Comparison of ENCODE assay signal across 1 cellular context in genomic region chr1:2555634-2556276, GRCh38.
TF ChIP-seq lines count a peak whose summit lies in the region.

No MANE protein-coding gene starts in this region.

TF ChIP-seq in HepG2, 621 proteins besides CTCF, POLR2A, EP300 and RAD21 (continued from another document and continues in another):
- TF ChIP-seq GATAD1 (CRISPR knock-in tag; IDR thresholded peaks at IDR 0.05) (peak; percentile 67; the same call in 1 of the 2 replicates), ZMAT5 (CRISPR knock-in tag; IDR thresholded peaks at IDR 0.05; ENCODE audit: borderline replicate concordance, low read depth) (no peak), RBM39 (IDR thresholded peaks at IDR 0.05; ENCODE audit: low read depth, low read length, poor library complexity, severe bottlenecking) (no peak), ISL2 (CRISPR knock-in tag; IDR thresholded peaks at IDR 0.05) (no peak), ZNF552 (CRISPR knock-in tag; IDR thresholded peaks at IDR 0.05; ENCODE audit: borderline replicate concordance) (0 out of 2 replicates have a peak, but pooled peaks have one; percentile 21), ZFP37 (CRISPR knock-in tag; IDR thresholded peaks at IDR 0.05; ENCODE audit: borderline replicate concordance) (peak; percentile 39; the same call in 1 of the 2 replicates), ZNF646 (CRISPR knock-in tag; IDR thresholded peaks at IDR 0.05) (no peak), GTF3A (CRISPR knock-in tag; conservative IDR thresholded peaks at IDR 0.05) (no peak), ZNF83 (CRISPR knock-in tag; IDR thresholded peaks at IDR 0.05; ENCODE audit: borderline replicate concordance) (peak; percentile 56; the same call in 1 of the 2 replicates), KLF13 (CRISPR knock-in tag; IDR thresholded peaks at IDR 0.05) (no peak), SOX5 (CRISPR knock-in tag; IDR thresholded peaks at IDR 0.05; ENCODE audit: borderline replicate concordance) (peak; percentile 40), IKZF5 (CRISPR knock-in tag; IDR thresholded peaks at IDR 0.05) (no peak), ZSCAN9 (CRISPR knock-in tag; IDR thresholded peaks at IDR 0.05; ENCODE audit: borderline replicate concordance) (no peak), ZNF432 (CRISPR knock-in tag; IDR thresholded peaks at IDR 0.05; ENCODE audit: borderline replicate concordance) (no peak), HIC2 (CRISPR knock-in tag; IDR thresholded peaks at IDR 0.05; ENCODE audit: low read depth) (peak; percentile 64; the same call in 1 of the 2 replicates), PRDM4 (CRISPR knock-in tag; IDR thresholded peaks at IDR 0.05; ENCODE audit: borderline replicate concordance) (no peak), ATF2 (CRISPR knock-in tag; IDR thresholded peaks at IDR 0.05) (no peak), RFXAP (CRISPR knock-in tag; IDR thresholded peaks at IDR 0.05; ENCODE audit: borderline replicate concordance) (no peak), ZNF607 (CRISPR knock-in tag; IDR thresholded peaks at IDR 0.05; ENCODE audit: borderline replicate concordance) (peak; percentile 92), KLF16 (CRISPR knock-in tag; IDR thresholded peaks at IDR 0.05) (no peak), ZBTB7A (CRISPR knock-in tag; IDR thresholded peaks at IDR 0.05) (peak; percentile 81; the same call in 1 of the 2 replicates), GABPB1 (CRISPR knock-in tag; IDR thresholded peaks at IDR 0.05) (peak; percentile 87), MLLT10 (CRISPR knock-in tag; IDR thresholded peaks at IDR 0.05) (no peak), KDM3A (CRISPR knock-in tag; IDR thresholded peaks at IDR 0.05; ENCODE audit: low read depth) (no peak), ZNF564 (CRISPR knock-in tag; IDR thresholded peaks at IDR 0.05) (peak; percentile 67), TBX2 (CRISPR knock-in tag; IDR thresholded peaks at IDR 0.05; ENCODE audit: borderline replicate concordance) (peak; percentile 49), MIXL1 (CRISPR knock-in tag; IDR thresholded peaks at IDR 0.05) (no peak), ZFP1 (CRISPR knock-in tag; IDR thresholded peaks at IDR 0.05) (no peak), ZNF629 (CRISPR knock-in tag; conservative IDR thresholded peaks at IDR 0.05) (no peak), ZBTB20 (CRISPR knock-in tag; IDR thresholded peaks at IDR 0.05; ENCODE audit: borderline replicate concordance, low read depth) (peak; percentile 75; the same call in 1 of the 2 replicates), ZNF253 (CRISPR knock-in tag; IDR thresholded peaks at IDR 0.05; ENCODE audit: borderline replicate concordance) (0 out of 2 replicates have a peak, but pooled peaks have one; percentile 63), ZNF761 (CRISPR knock-in tag; conservative IDR thresholded peaks at IDR 0.05) (no peak), ZMYM4 (CRISPR knock-in tag; IDR thresholded peaks at IDR 0.05) (0 out of 2 replicates have a peak, but pooled peaks have one; percentile 19), ARNTL (CRISPR knock-in tag; IDR thresholded peaks at IDR 0.05) (peak; percentile 81), ZNF749 (CRISPR knock-in tag; IDR thresholded peaks at IDR 0.05; ENCODE audit: borderline replicate concordance) (peak; percentile 65; the same call in 1 of the 2 replicates), BRCA1 (CRISPR knock-in tag; IDR thresholded peaks at IDR 0.05) (peak; percentile 40; the same call in 1 of the 2 replicates), EHMT2 (IDR thresholded peaks at IDR 0.05; ENCODE audit: borderline replicate concordance, low read depth, low read length) (no peak), ZUFSP (CRISPR knock-in tag; IDR thresholded peaks at IDR 0.05; ENCODE audit: borderline replicate concordance) (no peak), ZBTB10 (CRISPR knock-in tag; IDR thresholded peaks at IDR 0.05; ENCODE audit: borderline replicate concordance) (peak; percentile 75; the same call in 1 of the 2 replicates), POLR2AphosphoS5 (IDR thresholded peaks at IDR 0.05; ENCODE audit: low read depth, low read length) (peak; percentile 21; the same call in 1 of the 2 replicates), CBX1 (IDR thresholded peaks at IDR 0.05; ENCODE audit: low read depth) (peak; percentile 78), THAP11 (CRISPR knock-in tag; IDR thresholded peaks at IDR 0.05) (peak; percentile 9; the same call in 1 of the 2 replicates), HCFC1 (IDR thresholded peaks at IDR 0.05; ENCODE audit: low read depth, low read length) (no peak), SPEN (CRISPR knock-in tag; IDR thresholded peaks at IDR 0.05; ENCODE audit: low read depth) (peak; percentile 35; the same call in 1 of the 2 replicates), MXI1 (IDR thresholded peaks at IDR 0.05; ENCODE audit: borderline replicate concordance, low read depth, low read length) (peak; percentile 44; the same call in 1 of the 3 replicates), TCF12 (IDR thresholded peaks at IDR 0.05) (no peak), TCF12 (CRISPR knock-in tag; IDR thresholded peaks at IDR 0.05) (0 out of 2 replicates have a peak, but pooled peaks have one; percentile 54), ZZZ3 (CRISPR knock-in tag; IDR thresholded peaks at IDR 0.05; ENCODE audit: borderline replicate concordance) (no peak), ZNF24 (IDR thresholded peaks at IDR 0.05) (no peak), SIX1 (CRISPR knock-in tag; IDR thresholded peaks at IDR 0.05; ENCODE audit: borderline replicate concordance) (no peak)
